In the genomic region with DNA sequence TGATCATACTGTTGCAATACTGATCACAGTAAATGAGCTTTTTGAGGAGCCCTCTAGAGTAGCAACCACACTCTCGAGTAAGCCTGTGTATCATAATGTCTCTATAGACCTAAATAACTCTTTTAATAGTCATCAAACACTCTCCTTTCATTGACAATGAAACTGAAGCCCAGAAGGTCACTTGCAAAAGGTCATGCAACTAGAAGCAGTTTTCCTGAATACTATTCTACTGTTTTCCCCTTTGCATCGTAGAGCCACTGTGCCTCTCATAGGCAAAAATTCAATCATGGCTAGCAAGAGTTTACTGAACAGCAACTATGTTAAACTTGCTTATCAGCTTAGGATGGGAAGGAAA, we compare ENCODE assay signal across 11 cellular contexts.
DNase-seq lines count a peak whose midpoint lies in the region; ATAC-seq, FAIRE-seq and TF ChIP-seq lines count a peak whose summit lies in the region.
"Had no signal": no experiment of that assay in that cellular context is flagged by ENCODE, and none has a peak within 500 bp of the region (broad histone marks: within the 10 kb centered on the region; RNA-seq: fewer than 3 reads in every experiment).

No MANE protein-coding gene starts in this region.

- TF ChIP-seq CTCF in GM06990 (IDR thresholded peaks at IDR 0.05; ENCODE audit: insufficient read depth, low read length, poor library complexity, severe bottlenecking) (no peak), keratinocyte (optimal IDR thresholded peaks at IDR 0.05 in 1 of 3, IDR thresholded peaks at IDR 0.05 in 1 of 3, conservative IDR thresholded peaks at IDR 0.05 in 1 of 3; ENCODE audit: extremely low read depth in 1 of 3, insufficient read depth in 2 of 3, low read length in 3 of 3) (no peak)
- TF ChIP-seq CTCF in activated CD8-positive, alpha-beta T cell treated with anti-CD3 and anti-CD28 coated beads for 36 hours (IDR thresholded peaks at IDR 0.05), result no peak

- H2AFZ ChIP-seq in keratinocyte (ENCODE audit: control insufficient read depth, low read length), result no peak overlapping the region

- dilution Hi-C loops in keratinocyte (cut with MboI; ENCODE audit: extremely low pct_ligation_motif_present, low sequenced_read_pairs), result no loop called here

- peak; percentile 31 for ATAC-seq in activated CD8-positive, alpha-beta T cell treated with anti-CD3 and anti-CD28 coated beads for 36 hours
- ATAC-seq: right cardiac atrium had no signal

- CTCF ChIA-PET in activated CD8-positive, alpha-beta T cell treated with anti-CD3 and anti-CD28 coated beads for 36 hours (lab: Charles Lee), result interaction anchor here (1.0 to 1.4 kb wide), 2 partner anchors 15 to 146 kb away, joined by 3 to 5 read pairs; no protein-coding TSS in a partner anchor

- H3K4me2 ChIP-seq in BLaER1, result peak overlapping the region; percentile 8
- peak overlapping the region; percentile 30 for H3K4me2 ChIP-seq in keratinocyte (ENCODE audit: control insufficient read depth, extremely low read depth, insufficient read depth, low read depth, low read length)

- DNase-seq in GM06990 (ENCODE audit: extremely low read depth, insufficient read length) (no peak), keratinocyte (ENCODE audit: low read depth, low spot score) (no peak), A172 (ENCODE audit: low spot score) (no peak), cerebellar cortex (ENCODE audit: low spot score) (no peak), mucosa of gallbladder (ENCODE audit: low spot score) (no peak)
- no peak for DNase-seq in activated CD8-positive, alpha-beta T cell treated with anti-CD3 and anti-CD28 coated beads for 36 hours
- no peak for DNase-seq in central memory CD4-positive, alpha-beta T cell
- DNase-seq: midbrain, right cardiac atrium, T-helper 9 cell had no signal

- H3K27ac Mint-ChIP-seq in activated CD8-positive, alpha-beta T cell treated with anti-CD3 and anti-CD28 coated beads for 36 hours, result peak overlapping the region; percentile 93

- no peaks in the 10 kb centered on the region for H3K9me3 Mint-ChIP-seq in activated CD8-positive, alpha-beta T cell treated with anti-CD3 and anti-CD28 coated beads for 36 hours

- peak; percentile 23 for FAIRE-seq in keratinocyte (lab: Jason Lieb, UNC)

- peaks cover 23% of the 10 kb centered on the region for H3K36me3 Mint-ChIP-seq in activated CD8-positive, alpha-beta T cell treated with anti-CD3 and anti-CD28 coated beads for 36 hours (ENCODE audit: low read depth)

- H3K9me1 ChIP-seq in keratinocyte (ENCODE audit: control insufficient read depth, extremely low read depth, insufficient read depth, low read length), result no peaks in the 10 kb centered on the region

- peak overlapping the region; percentile 39 for H3K4me3 Mint-ChIP-seq in activated CD8-positive, alpha-beta T cell treated with anti-CD3 and anti-CD28 coated beads for 36 hours

- no peaks in the 10 kb centered on the region for H3K27me3 Mint-ChIP-seq in activated CD8-positive, alpha-beta T cell treated with anti-CD3 and anti-CD28 coated beads for 36 hours

- POLR2A ChIA-PET in activated CD8-positive, alpha-beta T cell treated with anti-CD3 and anti-CD28 coated beads for 36 hours (lab: Charles Lee), result interaction anchor here (0.6 to 1.8 kb wide), 5 partner anchors 11 to 20 kb away, joined by 3 to 6 read pairs (median 4); no protein-coding TSS in a partner anchor

- H3K9ac ChIP-seq in BLaER1 (no peak overlapping the region), keratinocyte (ENCODE audit: control insufficient read depth, extremely low read depth, insufficient read depth, low read length) (peak overlapping the region; percentile 52)

- H3K9me3 ChIP-seq in BLaER1 (no peaks in the 10 kb centered on the region), keratinocyte (ENCODE audit: control insufficient read depth, low read depth, low read length) (no peaks in the 10 kb centered on the region)

- H3K4me3 ChIP-seq in BLaER1, result no peak overlapping the region
- H3K4me3 ChIP-seq in GM06990 (replicated peaks; ENCODE audit: low read depth, low read length), result peak overlapping the region; percentile 12
- peak overlapping the region in 1 of 3 experiments; percentile 16 for H3K4me3 ChIP-seq in keratinocyte (ENCODE audit: control insufficient read depth in 2 of 3, extremely low read depth in 1 of 3, insufficient read depth in 2 of 3, low read depth in 1 of 3, low read length in 3 of 3)

- intact Hi-C loops in activated CD8-positive, alpha-beta T cell treated with anti-CD3 and anti-CD28 coated beads for 36 hours (cut with micrococcal nuclease), result loop anchor here (5.0 kb wide), 1 partner anchor 88 kb away; no protein-coding TSS in a partner anchor

- peaks cover 15% of the 10 kb centered on the region for H3K79me2 ChIP-seq in keratinocyte (ENCODE audit: control insufficient read depth, insufficient read depth, low read length)

- H3K27me3 ChIP-seq in BLaER1, result no peaks in the 10 kb centered on the region
- no peaks in the 10 kb centered on the region for H3K27me3 ChIP-seq in GM06990 (replicated peaks; ENCODE audit: control insufficient read depth, insufficient read depth, low read length)
- no peaks in the 10 kb centered on the region for H3K27me3 ChIP-seq in keratinocyte (ENCODE audit: control insufficient read depth, extremely low read depth, insufficient read depth, low read length)

- peaks cover 83% of the 10 kb centered on the region for H4K20me1 ChIP-seq in BLaER1
- no peaks in the 10 kb centered on the region for H4K20me1 ChIP-seq in keratinocyte (ENCODE audit: control insufficient read depth, extremely low read depth, insufficient read depth, low read length)

- H3K27ac ChIP-seq in BLaER1 (no peak overlapping the region), keratinocyte (ENCODE audit: control insufficient read depth, insufficient read depth, low read length) (peak overlapping the region; percentile 86)

- peaks cover 83% of the 10 kb centered on the region for H3K4me1 Mint-ChIP-seq in activated CD8-positive, alpha-beta T cell treated with anti-CD3 and anti-CD28 coated beads for 36 hours (ENCODE audit: low read depth)

- H3K36me3 ChIP-seq in BLaER1 (peaks cover 11% of the 10 kb centered on the region), GM06990 (ENCODE audit: control insufficient read depth, insufficient read depth, low read length) (no peaks in the 10 kb centered on the region; the same call in 1 of the 2 replicates), keratinocyte (ENCODE audit: control insufficient read depth in 2 of 2, extremely low read depth in 1 of 2, insufficient read depth in 2 of 2, low read length in 2 of 2) (no peaks in the 10 kb centered on the region)

- H3K4me1 ChIP-seq in BLaER1 (peaks cover 34% of the 10 kb centered on the region), keratinocyte (ENCODE audit: control insufficient read depth, extremely low read depth, insufficient read depth, low read length) (peaks cover 35% of the 10 kb centered on the region)
